ENCODE assay signal across 1 cellular context in genomic region chr20:23152902-23153301, GRCh38.
TF ChIP-seq lines count a peak whose summit lies in the region.

No MANE protein-coding gene starts in this region.

TF ChIP-seq in HCT116, 20 proteins besides CTCF, POLR2A, EP300 and RAD21 (continued from another document):
- TF ChIP-seq, protein P1, sequence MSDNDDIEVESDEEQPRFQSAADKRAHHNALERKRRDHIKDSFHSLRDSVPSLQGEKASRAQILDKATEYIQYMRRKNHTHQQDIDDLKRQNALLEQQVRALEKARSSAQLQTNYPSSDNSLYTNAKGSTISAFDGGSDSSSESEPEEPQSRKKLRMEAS (IDR thresholded peaks at IDR 0.05), result no peak
- TF ChIP-seq TCF7L2 (IDR thresholded peaks at IDR 0.05; ENCODE audit: borderline replicate concordance, extremely low read depth, insufficient read depth, insufficient read length) (no peak), CBX3 (IDR thresholded peaks at IDR 0.05; ENCODE audit: low read depth) (no peak), SP1 (IDR thresholded peaks at IDR 0.05; ENCODE audit: low read depth) (no peak), EZH2phosphoT487 (IDR thresholded peaks at IDR 0.05; ENCODE audit: borderline replicate concordance) (no peak), REST (IDR thresholded peaks at IDR 0.05; ENCODE audit: low read depth) (no peak), CEBPB (IDR thresholded peaks at IDR 0.05; ENCODE audit: low read depth) (no peak), ELF1 (IDR thresholded peaks at IDR 0.05; ENCODE audit: borderline replicate concordance, low read depth) (no peak)
- TF ChIP-seq, protein P2, sequence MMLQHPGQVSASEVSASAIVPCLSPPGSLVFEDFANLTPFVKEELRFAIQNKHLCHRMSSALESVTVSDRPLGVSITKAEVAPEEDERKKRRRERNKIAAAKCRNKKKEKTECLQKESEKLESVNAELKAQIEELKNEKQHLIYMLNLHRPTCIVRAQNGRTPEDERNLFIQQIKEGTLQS (IDR thresholded peaks at IDR 0.05), result no peak
TF ChIP-seq in HCT116: peak in this region for 0.
